Comparison of ENCODE assay signal across 8 cellular contexts in genomic region chr19:18173572-18174294, GRCh38. TPM values are rescaled to one million over a fixed set of nuclear protein-coding genes. Genes with fewer than 3 reads are reported as not detected.
A peak's percentile ranks its signal among the peaks of the same experiment; 100 is the strongest.
DNase-seq lines count a peak whose midpoint lies in the region; ATAC-seq and TF ChIP-seq lines count a peak whose summit lies in the region.

Gene IFI30, plus strand, starts transcription at chr19:18173813. Its CDS starts 29 bp downstream, at chr19:18173842.

- peak; percentile 45 to 56 (median 51) for DNase-seq in CD4-positive, alpha-beta memory T cell
- DNase-seq in GM19238 (ENCODE audit: insufficient read length, low spot score) (peak; percentile 85), RKO (ENCODE audit: low spot score) (peak; percentile 47), cardiac muscle cell (ENCODE audit: low read depth in 1 of 2, low spot score in 1 of 2) (peak; percentile 56 to 58), posterior vena cava (ENCODE audit: low spot score) (peak; percentile 95), endothelial cell (ENCODE audit: low spot score) (no peak)
- peak; percentile 80 for DNase-seq in activated naive CD4-positive, alpha-beta T cell treated with anti-CD3 and anti-CD28 coated beads, Interleukin-2, amount 10 ng/mL, durations not matched to agents 7 days and 5 days

- H3K27ac Mint-ChIP-seq in CD4-positive, alpha-beta memory T cell = peak within 1 kb of the TSS; percentile 64 to 93 (median 85)
- peak within 1 kb of the TSS; percentile 82 for H3K27ac Mint-ChIP-seq in activated naive CD4-positive, alpha-beta T cell treated with anti-CD3 and anti-CD28 coated beads, Interleukin-2, amount 10 ng/mL, durations not matched to agents 7 days and 5 days
- no peak within 1 kb of the TSS for H3K27ac Mint-ChIP-seq in endothelial cell (ENCODE audit: unreplicated experiment)

- no peaks in the 10 kb centered on the region for H3K9me3 Mint-ChIP-seq in CD4-positive, alpha-beta memory T cell
- no peaks in the 10 kb centered on the region for H3K9me3 Mint-ChIP-seq in activated naive CD4-positive, alpha-beta T cell treated with anti-CD3 and anti-CD28 coated beads, Interleukin-2, amount 10 ng/mL, durations not matched to agents 7 days and 5 days
- no peaks in the 10 kb centered on the region for H3K9me3 Mint-ChIP-seq in endothelial cell (ENCODE audit: unreplicated experiment)

- H3K4me1 ChIP-seq in CD4-positive, alpha-beta memory T cell (ENCODE audit: insufficient read depth, low read length) = peaks cover 18% of the 10 kb centered on the region
- H3K4me1 ChIP-seq in cardiac muscle cell (ENCODE audit: low read depth) = peaks cover 7% of the 10 kb centered on the region

- H3K36me3 Mint-ChIP-seq in CD4-positive, alpha-beta memory T cell = peaks cover 5 to 9% of the 10 kb centered on the region in 2 donors
- peaks cover 24% of the 10 kb centered on the region for H3K36me3 Mint-ChIP-seq in activated naive CD4-positive, alpha-beta T cell treated with anti-CD3 and anti-CD28 coated beads, Interleukin-2, amount 10 ng/mL, durations not matched to agents 7 days and 5 days
- H3K36me3 Mint-ChIP-seq in endothelial cell (ENCODE audit: low read depth, unreplicated experiment) = no peaks in the 10 kb centered on the region

- H3K4me3 Mint-ChIP-seq in CD4-positive, alpha-beta memory T cell = peak within 1 kb of the TSS; percentile 88 to 96 (median 91)
- peak within 1 kb of the TSS; percentile 87 for H3K4me3 Mint-ChIP-seq in activated naive CD4-positive, alpha-beta T cell treated with anti-CD3 and anti-CD28 coated beads, Interleukin-2, amount 10 ng/mL, durations not matched to agents 7 days and 5 days
- no peak within 1 kb of the TSS for H3K4me3 Mint-ChIP-seq in endothelial cell (ENCODE audit: unreplicated experiment)

- POLR2A ChIA-PET in CD4-positive, alpha-beta memory T cell (lab: Charles Lee; ENCODE audit: partially characterized antibody) = interaction anchor here (0.6 to 1.6 kb wide), 9 partner anchors 10 to 463 kb away, joined by 3 to 10 read pairs (median 3); partner anchors contain the start of genes IL12RB1, JUND and MPV17L2

- no peaks in the 10 kb centered on the region for H3K9me3 ChIP-seq in CD4-positive, alpha-beta memory T cell (ENCODE audit: control insufficient read depth in 1 of 2, low read length in 2 of 2)
- H3K9me3 ChIP-seq in cardiac muscle cell (ENCODE audit: low read depth) = no peaks in the 10 kb centered on the region

- H3K27me3 Mint-ChIP-seq in CD4-positive, alpha-beta memory T cell = no peaks in the 10 kb centered on the region
- no peaks in the 10 kb centered on the region for H3K27me3 Mint-ChIP-seq in activated naive CD4-positive, alpha-beta T cell treated with anti-CD3 and anti-CD28 coated beads, Interleukin-2, amount 10 ng/mL, durations not matched to agents 7 days and 5 days
- peaks cover 5% of the 10 kb centered on the region for H3K27me3 Mint-ChIP-seq in endothelial cell (ENCODE audit: unreplicated experiment)

- H3K27me3 ChIP-seq in CD4-positive, alpha-beta memory T cell (ENCODE audit: insufficient read depth, low read length) = no peaks in the 10 kb centered on the region
- H3K27me3 ChIP-seq in cardiac muscle cell = peaks cover 18% of the 10 kb centered on the region

- CTCF ChIA-PET in CD4-positive, alpha-beta memory T cell (lab: Charles Lee; ENCODE audit: partially characterized antibody) = interaction anchor here (0.8 to 1.5 kb wide), 4 partner anchors 21 to 82 kb away, joined by 3 to 6 read pairs (median 4); partner anchors contain the start of gene PIK3R2
- CTCF ChIA-PET in activated naive CD4-positive, alpha-beta T cell treated with anti-CD3 and anti-CD28 coated beads, Interleukin-2, amount 10 ng/mL, durations not matched to agents 7 days and 5 days (lab: Charles Lee) = interaction anchor here (0.7 to 1.3 kb wide), 4 partner anchors 10 to 78 kb away, joined by 3 to 6 read pairs (median 4); no protein-coding TSS in a partner anchor

- intact Hi-C loops in CD4-positive, alpha-beta memory T cell (cut with micrococcal nuclease) = loop anchor here (2.0 kb wide), 2 partner anchors 19 to 21 kb away; partner anchors contain the start of genes MPV17L2 and PIK3R2
- intact Hi-C loops in posterior vena cava (cut with DNase I) = no loop called here

- TF ChIP-seq CTCF in cardiac muscle cell (IDR thresholded peaks at IDR 0.05; ENCODE audit: low read depth, low read length) = no peak
- no peak for TF ChIP-seq CTCF in endothelial cell (IDR thresholded peaks at IDR 0.05; ENCODE audit: unreplicated experiment)

- ATAC-seq in HG03469 (IDR thresholded peaks at IDR 0.05; ENCODE audit: unreplicated experiment) = peak; percentile 28

- peak within 1 kb of the TSS; percentile 62 for H3K27ac ChIP-seq in CD4-positive, alpha-beta memory T cell (ENCODE audit: low read depth, low read length)
- no peak within 1 kb of the TSS for H3K27ac ChIP-seq in cardiac muscle cell

- H3K4me1 Mint-ChIP-seq in CD4-positive, alpha-beta memory T cell = peaks cover 3 to 20% (median 9%) of the 10 kb centered on the region in 4 donors
- peaks cover 28% of the 10 kb centered on the region for H3K4me1 Mint-ChIP-seq in activated naive CD4-positive, alpha-beta T cell treated with anti-CD3 and anti-CD28 coated beads, Interleukin-2, amount 10 ng/mL, durations not matched to agents 7 days and 5 days
- H3K4me1 Mint-ChIP-seq in endothelial cell (ENCODE audit: unreplicated experiment) = no peaks in the 10 kb centered on the region

- no peaks in the 10 kb centered on the region for H3K36me3 ChIP-seq in CD4-positive, alpha-beta memory T cell (ENCODE audit: insufficient read depth, low read length)
- H3K36me3 ChIP-seq in cardiac muscle cell = no peaks in the 10 kb centered on the region

- H3K4me3 ChIP-seq in CD4-positive, alpha-beta memory T cell (ENCODE audit: low read length in 2 of 2) = peak within 1 kb of the TSS; percentile 73 to 77
- H3K4me3 ChIP-seq in cardiac muscle cell = peak within 1 kb of the TSS; percentile 21

RNA-seq across cellular contexts. Expression of gene IFI30, which starts in this region (rescaled TPM):
- 10 to 100 TPM; 48.3 to 56.9 TPM for total RNA-seq in CD4-positive, alpha-beta memory T cell
- 10 to 100 TPM in 1 of 2 donors, 1 to 10 TPM in 1; 6.3 to 16.7 TPM for polyA plus RNA-seq in CD4-positive, alpha-beta memory T cell
- 0.98 and 1.4 TPM in 2 replicates for total RNA-seq in cardiac muscle cell
- 1.0 TPM in 1 of 2 replicates, not detected in the other for polyA plus RNA-seq in cardiac muscle cell
- 10 to 100 TPM; 60.7 to 76.7 TPM for total RNA-seq in posterior vena cava
- total RNA-seq in endothelial cell (ENCODE audit: unreplicated experiment) = not detected

Comparison
In these comparisons a context has a peak if more than half of its experiments do, and no peak if none do; other contexts are left out.
1. RNA of gene IFI30 (total RNA-seq): 60.7 to 76.7 TPM in posterior vena cava and 48.3 to 56.9 TPM in CD4-positive, alpha-beta memory T cell; 0.98 to 1.4 TPM in cardiac muscle cell and not detected in endothelial cell (single experiment); every median in the first group is over 10 times any median in the second.